Comparison of ENCODE assay signal across 16 cellular contexts in the genomic region with DNA sequence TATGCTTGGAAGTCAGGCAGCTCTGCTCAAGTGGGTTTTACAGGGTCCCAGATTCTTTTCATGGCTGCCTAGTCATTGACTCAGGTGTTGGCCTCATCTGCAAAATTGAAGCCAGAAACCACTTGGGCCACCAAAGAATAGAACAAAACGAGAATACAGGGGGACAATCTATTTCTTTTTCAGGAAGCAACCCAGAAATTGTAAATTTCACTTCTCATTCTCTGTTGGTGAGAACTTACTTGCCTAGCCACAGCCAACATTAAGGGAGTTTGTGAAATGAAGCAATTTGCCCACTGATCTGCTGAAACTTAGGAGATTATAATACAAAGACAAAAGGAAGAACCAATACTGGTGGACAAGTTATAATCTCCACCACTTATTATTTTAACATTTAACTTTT. TPM values are rescaled to one million over a fixed set of nuclear protein-coding genes. Genes with fewer than 3 reads are reported as not detected.
DNase-seq lines count a peak whose midpoint lies in the region; ATAC-seq lines count a peak whose summit lies in the region.
"Had no signal": no experiment of that assay in that cellular context is flagged by ENCODE, and none has a peak within 500 bp of the region (broad histone marks: within the 10 kb centered on the region; RNA-seq: fewer than 3 reads in every experiment).

No MANE protein-coding gene starts in this region.

- ATAC-seq in GM18498 (IDR thresholded peaks at IDR 0.05; ENCODE audit: unreplicated experiment), result peak; percentile 74
- peak; percentile 82 for ATAC-seq in GM21526 (IDR thresholded peaks at IDR 0.05; ENCODE audit: low FRiP score, unreplicated experiment)
- peak; percentile 65 for ATAC-seq in HG03103 (IDR thresholded peaks at IDR 0.05; ENCODE audit: low read depth, unreplicated experiment)
- ATAC-seq: HCT116 had no signal

- DNase-seq in SKM-1 (lab: John Stamatoyannopoulos, UW; ENCODE audit: unreplicated experiment) (peak; percentile 37), GM03348 (ENCODE audit: low spot score) (no peak), mucosa of gallbladder (ENCODE audit: low spot score) (no peak), nucleus accumbens (lab: John Stamatoyannopoulos, UW) (no peak), COR-L47 (lab: John Stamatoyannopoulos, UW) (no peak)
- DNase-seq: activated CD4-positive, alpha-beta T cell treated with anti-CD3 and anti-CD28 coated beads, Interleukin-2, amount 50 U/mL, for 48 hours; activated naive CD8-positive, alpha-beta T cell treated with anti-CD3 and anti-CD28 coated beads, Interleukin-2, amount 10 ng/mL, durations not matched to agents 7 days and 5 days; Kasumi-1; NCI-H345 had no signal

RNA-seq across cellular contexts. Expression of gene TKTL2, which starts 8.6 kb away (rescaled TPM):
- not detected for total RNA-seq in mucosa of gallbladder
- total RNA-seq: activated naive CD8-positive, alpha-beta T cell treated with anti-CD3 and anti-CD28 coated beads, Interleukin-2, amount 10 ng/mL, durations not matched to agents 7 days and 5 days; lower leg skin; pulmonary artery endothelial cell; SK-MEL-5 had no signal

RNA-seq across cellular contexts. Expression of gene TMA16, which starts 12.3 kb away (rescaled TPM):
- total RNA-seq in mucosa of gallbladder, result 13.9 TPM
